Comparison of ENCODE assay signal across 17 cellular contexts in the genomic region with DNA sequence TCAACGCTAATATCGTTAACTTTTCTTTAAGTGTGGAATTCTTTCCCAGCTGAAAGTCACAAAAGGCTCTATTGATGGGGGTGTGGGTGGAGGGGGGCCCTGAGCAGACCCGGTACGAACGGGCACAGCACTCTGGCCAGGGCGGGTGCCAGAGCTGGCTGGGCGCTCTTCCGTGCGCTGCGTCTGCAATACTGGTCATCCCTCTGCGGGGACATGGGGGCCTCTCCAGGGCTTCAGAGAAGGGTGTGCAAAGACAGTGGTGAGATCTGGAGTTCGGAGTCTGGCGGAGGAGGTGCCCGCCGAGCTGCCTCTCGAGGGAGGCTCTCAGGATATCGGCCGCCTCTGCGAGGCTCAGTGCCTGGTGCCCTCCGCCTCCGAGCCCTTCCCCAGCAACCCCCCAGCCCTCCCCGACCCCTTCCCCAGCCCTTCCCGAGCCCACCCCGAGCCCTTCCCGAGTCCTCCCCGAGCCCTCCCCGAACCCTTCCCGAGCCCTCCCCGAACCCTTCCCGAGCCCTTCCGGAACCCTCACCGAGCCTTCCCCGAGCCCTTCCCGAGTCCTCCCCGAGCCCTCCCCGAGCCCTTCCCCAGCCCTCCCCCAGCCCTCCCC. TPM values are rescaled to one million over a fixed set of nuclear protein-coding genes. Genes with fewer than 3 reads are reported as not detected.
A peak's percentile ranks its signal among the peaks of the same experiment; 100 is the strongest.
DNase-seq lines count a peak whose midpoint lies in the region; ATAC-seq and TF ChIP-seq lines count a peak whose summit lies in the region.
"Had no signal": no experiment of that assay in that cellular context is flagged by ENCODE, and none has a peak within 500 bp of the region (broad histone marks: within the 10 kb centered on the region; RNA-seq: fewer than 3 reads in every experiment).

No MANE protein-coding gene starts in this region.

- no peaks in the 10 kb centered on the region for H3K79me2 ChIP-seq in HCT116 (ENCODE audit: insufficient read depth, low read length)

- H3K9me3 ChIP-seq in ES-I3 (ENCODE audit: control insufficient read depth, insufficient read depth, low read length): no peaks in the 10 kb centered on the region
- no peaks in the 10 kb centered on the region for H3K9me3 ChIP-seq in HCT116 (ENCODE audit: control insufficient read depth in 1 of 2, insufficient read depth in 1 of 2, low read depth in 1 of 2, low read length in 2 of 2)
- H3K9me3 ChIP-seq in ovary: no peaks in the 10 kb centered on the region
- H3K9me3 ChIP-seq in BE2C: no peaks in the 10 kb centered on the region
- H3K9me3 ChIP-seq: Peyer's patch, thoracic aorta had no signal

- 58 to 83% (median 80%) methylated on average over 32 to 36 of the region's 36 CpGs for WGBS in ovary, 3 donors

- peaks cover 58% of the 10 kb centered on the region for H3K4me1 Mint-ChIP-seq in chondrocyte (ENCODE audit: low read depth)

- no peak for TF ChIP-seq EP300 in ovary (IDR thresholded peaks at IDR 0.05)

- BruUV-seq in HCT116 (replicated peaks; lab: Mats Ljungman, UMichigan): no TSS peak

- no peaks in the 10 kb centered on the region for H3K9me3 Mint-ChIP-seq in chondrocyte (ENCODE audit: low read depth)
- H3K9me3 Mint-ChIP-seq: immature natural killer cell had no signal

- H3K4me2 ChIP-seq in HCT116 (ENCODE audit: low read length): peak overlapping the region; percentile 72

- H2AFZ ChIP-seq in HCT116 (ENCODE audit: low read depth, low read length, poor library complexity, severe bottlenecking): no peak overlapping the region

- no peak for TF ChIP-seq CTCF in HCT116 (IDR thresholded peaks at IDR 0.05 in 2 of 3, conservative IDR thresholded peaks at IDR 0.05 in 1 of 3; ENCODE audit: borderline replicate concordance in 1 of 3, insufficient read depth in 1 of 3, low read depth in 2 of 3, low read length in 2 of 3)
- no peak for TF ChIP-seq CTCF in chondrocyte (IDR thresholded peaks at IDR 0.05)
- TF ChIP-seq CTCF in ovary (IDR thresholded peaks at IDR 0.05): no peak
- TF ChIP-seq CTCF in BE2C (IDR thresholded peaks at IDR 0.05; ENCODE audit: low read depth, low read length): no peak

- intact Hi-C loops in HCT116 (cut with micrococcal nuclease): no loop called here
- intact Hi-C loops in ovary (cut with DNase I): no loop called here

- H3K4me1 ChIP-seq in ES-I3 (ENCODE audit: insufficient read depth, low read length) (peaks cover 34% of the 10 kb centered on the region), HCT116 (ENCODE audit: control insufficient read depth in 1 of 2, insufficient read depth in 2 of 2, low read length in 2 of 2) (peaks cover 39 to 62% of the 10 kb centered on the region in 2 experiments), ovary (ENCODE audit: insufficient read depth) (peaks cover 26% of the 10 kb centered on the region), BE2C (no peaks in the 10 kb centered on the region)

- H3K9ac ChIP-seq in ES-I3 (ENCODE audit: low read depth, low read length) (peak overlapping the region; percentile 16; the same call in 1 of the 2 replicates), HCT116 (ENCODE audit: low read length) (peak overlapping the region; percentile 59; the same call in 1 of the 2 replicates)
- H3K9ac ChIP-seq: BLaER1 treated with 17β-estradiol and CSF1 and Interleukin-3, amounts not matched to agents 10 nM and 100 nM had no signal

- TF ChIP-seq RAD21 in HCT116 (IDR thresholded peaks at IDR 0.05; ENCODE audit: low read depth): no peak

- H3K36me3 Mint-ChIP-seq in chondrocyte (ENCODE audit: low read depth): no peaks in the 10 kb centered on the region
- H3K36me3 Mint-ChIP-seq: immature natural killer cell had no signal

- no peaks in the 10 kb centered on the region for H4K20me1 ChIP-seq in HCT116 (ENCODE audit: insufficient read depth)

- no peak overlapping the region; the same call in 1 of the 2 replicates for H3K27ac ChIP-seq in HCT116 (ENCODE audit: low read depth, low read length)
- no peak overlapping the region for H3K27ac ChIP-seq in ovary

- CTCF ChIA-PET in HCT116 (lab: Charles Lee): no interaction called here

- no peaks in the 10 kb centered on the region for H3K9me2 ChIP-seq in HCT116 (ENCODE audit: insufficient read depth)

- POLR2A ChIA-PET in HCT116 (lab: Charles Lee): no interaction called here

- ATAC-seq in HCT116 (no peak), HG03108 (IDR thresholded peaks at IDR 0.05; ENCODE audit: unreplicated experiment) (no peak)

- RAD21 ChIA-PET in HCT116 (lab: Charles Lee; ENCODE audit: low non-redundant PET in 1 of 2, low total read pairs in 2 of 2, uncharacterized antibody in 2 of 2, unreplicated experiment in 2 of 2): no interaction called here

- H3K27me3 Mint-ChIP-seq in chondrocyte (ENCODE audit: low read depth): no peaks in the 10 kb centered on the region

- peak overlapping the region; percentile 51 for H3K27ac Mint-ChIP-seq in chondrocyte (ENCODE audit: unreplicated experiment)
- H3K27ac Mint-ChIP-seq: immature natural killer cell had no signal

- no peaks in the 10 kb centered on the region for H3K27me3 ChIP-seq in HCT116 (ENCODE audit: insufficient read depth, low read length)
- H3K27me3 ChIP-seq in ovary: no peaks in the 10 kb centered on the region
- H3K27me3 ChIP-seq in BE2C: peaks cover 45% of the 10 kb centered on the region
- H3K27me3 ChIP-seq: Peyer's patch had no signal

- H3K4me3 Mint-ChIP-seq in chondrocyte (ENCODE audit: unreplicated experiment): no peak overlapping the region
- H3K4me3 Mint-ChIP-seq: immature natural killer cell had no signal

- no peak for TF ChIP-seq POLR2A in HCT116 (IDR thresholded peaks at IDR 0.05; ENCODE audit: borderline replicate concordance, extremely low read depth, insufficient read depth, insufficient read length)
- TF ChIP-seq POLR2A in ovary (IDR thresholded peaks at IDR 0.05): no peak

- peak overlapping the region in 1 of 2 experiments; percentile 47; a peak in 2 of 4 replicates for H3K4me3 ChIP-seq in HCT116 (replicated peaks in 1 of 2; ENCODE audit: low read depth in 1 of 2, low read length in 2 of 2)
- H3K4me3 ChIP-seq in ovary: no peak overlapping the region
- H3K4me3 ChIP-seq in BE2C (ENCODE audit: low read depth, low read length): no peak overlapping the region
- H3K4me3 ChIP-seq: BLaER1 treated with 17β-estradiol and CSF1 and Interleukin-3, amounts not matched to agents 10 nM and 100 nM; skin epidermis had no signal

- H3K36me3 ChIP-seq in ES-I3 (ENCODE audit: insufficient read depth, low read length) (no peaks in the 10 kb centered on the region), HCT116 (ENCODE audit: control insufficient read depth in 1 of 2, insufficient read depth in 2 of 2, low read length in 2 of 2) (no peaks in the 10 kb centered on the region), ovary (no peaks in the 10 kb centered on the region), BE2C (no peaks in the 10 kb centered on the region)
- H3K36me3 ChIP-seq: BLaER1 treated with 17β-estradiol and CSF1 and Interleukin-3, amounts not matched to agents 10 nM and 100 nM; Peyer's patch; thoracic aorta had no signal

- DNase-seq in HCT116 (ENCODE audit: low read depth, low spot score): no peak
- DNase-seq in chondrocyte (ENCODE audit: low spot score): peak; percentile 68
- peak in 4 of 5 donors; percentile 25 to 41 (median 36) for DNase-seq in ovary
- DNase-seq in BE2C: no peak
- DNase-seq in NCI-H82 (lab: John Stamatoyannopoulos, UW): no peak
- DNase-seq: cortex of kidney; immature natural killer cell; NCI-H187 treated with DMSO at 0.1 percent for 48 hours; stimulated activated CD4-positive, alpha-beta T cell treated with anti-CD3 and anti-CD28 coated beads, Interleukin-4, amount 100 ng/mL, for 4 hours had no signal

TF ChIP-seq in HCT116, 20 proteins besides CTCF, POLR2A, EP300 and RAD21 (continues in another document):
- TF ChIP-seq EZH2 (IDR thresholded peaks at IDR 0.05) (no peak), TCF7L2 (IDR thresholded peaks at IDR 0.05; ENCODE audit: borderline replicate concordance, extremely low read depth, insufficient read depth, insufficient read length) (no peak), POLR2AphosphoS5 (IDR thresholded peaks at IDR 0.05; ENCODE audit: low read depth, low read length) (no peak; the same call in 1 of the 2 replicates), MAX (IDR thresholded peaks at IDR 0.05) (no peak), SIN3A (IDR thresholded peaks at IDR 0.05; ENCODE audit: low read depth) (no peak), ELF1 (IDR thresholded peaks at IDR 0.05; ENCODE audit: borderline replicate concordance, low read depth) (no peak), ATF3 (IDR thresholded peaks at IDR 0.05) (no peak), JUND (IDR thresholded peaks at IDR 0.05) (no peak), EGR1 (IDR thresholded peaks at IDR 0.05; ENCODE audit: low read depth) (no peak), SRF (IDR thresholded peaks at IDR 0.05; ENCODE audit: low read depth) (no peak)

RNA-seq across cellular contexts. Expression of gene FGFRL1, which starts 34.3 kb away (rescaled TPM):
- total RNA-seq in HCT116 (2021; ENCODE audit: unreplicated experiment) (91.1 TPM), chondrocyte (70.4 to 76.3 TPM (median 75.7 TPM) in 3 replicates), ovary (10 to 100 TPM; 23.4 to 59.1 (median 40.2) TPM)
- 75.9 and 100 TPM in 2 replicates for polyA plus RNA-seq in HCT116 (2012)
- polyA plus RNA-seq in ovary: 10 to 100 TPM; 29.5 to 29.6 TPM
- 0.19 TPM for polyA plus RNA-seq in BE2C (2012; ENCODE audit: insufficient read depth, insufficient read length, low read depth)

RNA-seq across cellular contexts. Expression of gene SLC26A1, which starts 52.5 kb away (rescaled TPM):
- total RNA-seq in HCT116 (2021; ENCODE audit: unreplicated experiment): 0.22 TPM
- 4.4 and 5.6 TPM in 2 replicates for polyA plus RNA-seq in HCT116 (2012)
- 0.72 to 1.6 TPM (median 0.75 TPM) in 3 replicates for total RNA-seq in chondrocyte
- total RNA-seq in ovary: 1 to 10 TPM in 1 of 7 donors, under 1 TPM in 5, not detected in 1; 0.10 to 1.1 (median 0.21) TPM
- polyA plus RNA-seq in ovary: under 1 TPM; 0.28 to 0.36 TPM
- polyA plus RNA-seq in BE2C (2012; ENCODE audit: insufficient read depth, insufficient read length, low read depth): 1.6 TPM
- total RNA-seq: activated CD8-positive, alpha-beta memory T cell treated with anti-CD3 and anti-CD28 coated beads for 36 hours; M059J; thoracic aorta had no signal

RNA-seq across cellular contexts. Expression of gene IDUA, which starts 58.9 kb away (rescaled TPM):
- total RNA-seq in HCT116 (2021; ENCODE audit: unreplicated experiment) (28.2 TPM), chondrocyte (42.6 to 53.0 TPM (median 46.0 TPM) in 3 replicates), ovary (10 to 100 TPM; 13.9 to 49.1 (median 33.9) TPM)
- 22.3 and 26.0 TPM in 2 replicates for polyA plus RNA-seq in HCT116 (2012)
- 10 to 100 TPM in 1 of 2 donors, 1 to 10 TPM in 1; 3.1 to 17.2 TPM for polyA plus RNA-seq in ovary
- polyA plus RNA-seq in BE2C (2012; ENCODE audit: insufficient read depth, insufficient read length, low read depth): 5.3 TPM

Comparison
In these comparisons a context has a peak if more than half of its experiments do, and no peak if none do; other contexts are left out.
1. DNase-seq: peak in chondrocyte (single experiment) and ovary (4 of 5); none in HCT116 (single experiment), BE2C (single experiment) and NCI-H82 (single experiment).